15 cellular contexts compared by ENCODE assay signal in the genomic region with DNA sequence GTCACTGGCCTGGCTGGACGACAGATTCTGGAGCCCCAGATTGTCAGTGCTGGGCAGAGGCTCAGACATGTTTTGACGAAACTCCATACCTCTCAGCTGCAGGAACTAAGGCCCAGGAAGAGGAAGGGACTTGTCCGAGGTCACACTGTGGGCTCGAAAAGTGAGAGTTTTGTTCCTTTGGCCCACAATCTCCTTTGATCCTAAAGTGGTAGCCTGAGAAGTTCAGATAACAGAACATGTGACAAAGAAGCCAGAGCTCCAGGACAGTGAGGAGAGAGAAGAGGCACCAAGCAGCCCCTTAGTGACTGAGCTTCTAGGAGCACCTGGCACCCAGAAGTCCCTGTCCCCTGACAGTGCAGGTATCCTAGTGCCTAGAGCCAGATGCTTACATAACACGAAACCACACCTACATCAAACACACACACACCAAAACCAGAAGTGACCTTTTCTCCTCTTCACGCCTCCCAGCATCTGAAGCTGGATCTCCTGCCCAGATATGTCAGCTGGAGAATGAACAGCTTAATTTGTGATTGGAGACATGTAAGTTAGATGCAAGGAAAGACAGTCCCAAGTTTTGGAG.
DNase-seq lines count a peak whose midpoint lies in the region; ATAC-seq, FAIRE-seq and TF ChIP-seq lines count a peak whose summit lies in the region.
"Had no signal": no experiment of that assay in that cellular context is flagged by ENCODE, and none has a peak within 500 bp of the region (broad histone marks: within the 10 kb centered on the region; RNA-seq: fewer than 3 reads in every experiment).

No MANE protein-coding gene starts in this region.

- H3K4me3 Mint-ChIP-seq in activated naive CD4-positive, alpha-beta T cell treated with anti-CD3 and anti-CD28 coated beads for 36 hours, result no peak overlapping the region
- H3K4me3 Mint-ChIP-seq: activated naive CD4-positive, alpha-beta T cell treated with anti-CD3 and anti-CD28 coated beads, Interleukin-2, amount 50 U/mL, for 24 hours had no signal

- H3K36me3 Mint-ChIP-seq in activated naive CD4-positive, alpha-beta T cell treated with anti-CD3 and anti-CD28 coated beads for 36 hours (ENCODE audit: low read depth), result no peaks in the 10 kb centered on the region
- H3K36me3 Mint-ChIP-seq: activated naive CD4-positive, alpha-beta T cell treated with anti-CD3 and anti-CD28 coated beads, Interleukin-2, amount 50 U/mL, for 24 hours had no signal

- no peak for ATAC-seq in lung (ENCODE audit: insufficient read depth, low FRiP score)

- peak; percentile 7 for DNase-seq in activated naive CD4-positive, alpha-beta T cell treated with anti-CD3 and anti-CD28 coated beads for 36 hours
- DNase-seq in activated naive CD4-positive, alpha-beta T cell treated with Interleukin-2 at 50 U/mL for 16 hours, result no peak
- DNase-seq in bronchial epithelial cell (ENCODE audit: low read depth), result peak; percentile 38
- DNase-seq in lung (ENCODE audit: low spot score), result no peak
- DNase-seq in vagina (ENCODE audit: extremely low spot score in 2 of 2), result no peak
- DNase-seq in adrenal gland, result no peak
- DNase-seq in stimulated activated CD4-positive, alpha-beta T cell treated with anti-CD3 and anti-CD28 coated beads, Interleukin-12 subunit alpha, Interleukin-12 subunit beta, amount 100 ng/mL, for 4 hours, result no peak
- no peak for DNase-seq in activated CD4-positive, alpha-beta T cell treated with anti-CD3 and anti-CD28 coated beads, Interleukin-2, amount 50 U/mL, for 1 hour
- DNase-seq: NCI-H1436 treated with DMSO at 0.1 percent for 48 hours, NCI-H526 treated with DMSO at 0.1 percent for 48 hours, SIG-M5 had no signal

- no peak for FAIRE-seq in bronchial epithelial cell (lab: Jason Lieb, UNC)
- FAIRE-seq: TTC549 had no signal

- H3K9me3 ChIP-seq in lung (ENCODE audit: control insufficient read depth in 2 of 2, insufficient read depth in 1 of 2, low read length in 1 of 2), result no peaks in the 10 kb centered on the region
- no peaks in the 10 kb centered on the region for H3K9me3 ChIP-seq in vagina
- H3K9me3 ChIP-seq in adrenal gland (replicated peaks in 1 of 3), result no peaks in the 10 kb centered on the region
- H3K9me3 ChIP-seq: prostate gland had no signal

- intact Hi-C loops in activated naive CD4-positive, alpha-beta T cell treated with anti-CD3 and anti-CD28 coated beads for 36 hours (cut with micrococcal nuclease), result no loop called here
- intact Hi-C loops in vagina (cut with DNase I), result no loop called here
- intact Hi-C loops in adrenal gland (cut with DNase I), result no loop called here

- 51 to 52% methylated on average over 6 of the region's 6 CpGs for WGBS in lung, 2 donors
- 59 to 70% (median 65%) methylated on average over 5 to 6 of the region's 6 CpGs for whole genome bisulfite sequencing in adrenal gland, 4 donors

- H3K4me1 ChIP-seq in lung (ENCODE audit: control insufficient read depth in 2 of 2, insufficient read depth in 2 of 2, low read length in 2 of 2) (peaks cover 0 to 13% of the 10 kb centered on the region in 2 donors), vagina (peaks cover 23% of the 10 kb centered on the region), adrenal gland (replicated peaks in 1 of 2) (no peaks in the 10 kb centered on the region)
- H3K4me1 ChIP-seq: prostate gland had no signal

- no peaks in the 10 kb centered on the region for H3K4me1 Mint-ChIP-seq in activated naive CD4-positive, alpha-beta T cell treated with anti-CD3 and anti-CD28 coated beads for 36 hours (ENCODE audit: low read depth)
- H3K4me1 Mint-ChIP-seq: activated naive CD4-positive, alpha-beta T cell treated with anti-CD3 and anti-CD28 coated beads, Interleukin-2, amount 50 U/mL, for 24 hours had no signal

- TF ChIP-seq POLR2A in vagina (IDR thresholded peaks at IDR 0.05), result no peak
- no peak for TF ChIP-seq POLR2A in adrenal gland (IDR thresholded peaks at IDR 0.05)

- H3K27me3 ChIP-seq in bronchial epithelial cell (ENCODE audit: control insufficient read depth, insufficient read depth, low read length) (no peaks in the 10 kb centered on the region), lung (ENCODE audit: control insufficient read depth, insufficient read depth) (no peaks in the 10 kb centered on the region), vagina (no peaks in the 10 kb centered on the region), adrenal gland (no peaks in the 10 kb centered on the region)

- no peaks in the 10 kb centered on the region for H3K9me3 Mint-ChIP-seq in activated naive CD4-positive, alpha-beta T cell treated with anti-CD3 and anti-CD28 coated beads for 36 hours
- H3K9me3 Mint-ChIP-seq: activated naive CD4-positive, alpha-beta T cell treated with anti-CD3 and anti-CD28 coated beads, Interleukin-2, amount 50 U/mL, for 24 hours had no signal

- no peak overlapping the region for H3K27ac Mint-ChIP-seq in activated naive CD4-positive, alpha-beta T cell treated with anti-CD3 and anti-CD28 coated beads for 36 hours
- H3K27ac Mint-ChIP-seq: activated naive CD4-positive, alpha-beta T cell treated with anti-CD3 and anti-CD28 coated beads, Interleukin-2, amount 50 U/mL, for 24 hours had no signal

- H3K4me3 ChIP-seq in bronchial epithelial cell (ENCODE audit: low read depth, low read length) (no peak overlapping the region), lung (peak overlapping the region; percentile 15), vagina (no peak overlapping the region), adrenal gland (no peak overlapping the region)
- H3K4me3 ChIP-seq: prostate gland had no signal

- peaks cover 3% of the 10 kb centered on the region for H3K27me3 Mint-ChIP-seq in activated naive CD4-positive, alpha-beta T cell treated with anti-CD3 and anti-CD28 coated beads for 36 hours (ENCODE audit: low read depth)

- CTCF ChIA-PET in activated naive CD4-positive, alpha-beta T cell treated with anti-CD3 and anti-CD28 coated beads for 36 hours (lab: Charles Lee), result interaction anchor here (0.5 to 0.7 kb wide), 2 partner anchors 42 to 182 kb away, joined by 3 read pairs; no protein-coding TSS in a partner anchor

- H3K27ac ChIP-seq in lung (ENCODE audit: low read depth in 1 of 2, low read length in 1 of 2), result peak overlapping the region in 1 of 2 donors; percentile 94
- H3K27ac ChIP-seq in vagina, result peak overlapping the region; percentile 3
- H3K27ac ChIP-seq in adrenal gland, result no peak overlapping the region
- H3K27ac ChIP-seq: 22Rv1, prostate gland had no signal

- H3K36me3 ChIP-seq in bronchial epithelial cell (ENCODE audit: control insufficient read depth, insufficient read depth, low read length), result no peaks in the 10 kb centered on the region
- no peaks in the 10 kb centered on the region for H3K36me3 ChIP-seq in lung (ENCODE audit: control insufficient read depth in 2 of 2, insufficient read depth in 2 of 2, low read length in 2 of 2)
- no peaks in the 10 kb centered on the region for H3K36me3 ChIP-seq in vagina
- no peaks in the 10 kb centered on the region for H3K36me3 ChIP-seq in adrenal gland (replicated peaks in 1 of 2)
- H3K36me3 ChIP-seq: prostate gland had no signal

- TF ChIP-seq CTCF in bronchial epithelial cell (IDR thresholded peaks at IDR 0.05; ENCODE audit: insufficient read depth, low read length, severe bottlenecking), result no peak
- no peak for TF ChIP-seq CTCF in lung (IDR thresholded peaks at IDR 0.05; ENCODE audit: control extremely low read depth, extremely low read depth)
- no peak for TF ChIP-seq CTCF in vagina (IDR thresholded peaks at IDR 0.05)
- no peak for TF ChIP-seq CTCF in adrenal gland (IDR thresholded peaks at IDR 0.05)

Comparison
In these comparisons a context has a peak if more than half of its experiments do, and no peak if none do; other contexts are left out.
1. DNase-seq: peak in activated naive CD4-positive, alpha-beta T cell treated with anti-CD3 and anti-CD28 coated beads for 36 hours (single experiment) and bronchial epithelial cell (single experiment); none in activated naive CD4-positive, alpha-beta T cell treated with Interleukin-2 at 50 U/mL for 16 hours (single experiment), lung (single experiment), vagina (0 of 2), adrenal gland (0 of 7), stimulated activated CD4-positive, alpha-beta T cell treated with anti-CD3 and anti-CD28 coated beads, Interleukin-12 subunit alpha, Interleukin-12 subunit beta, amount 100 ng/mL, for 4 hours (single experiment) and activated CD4-positive, alpha-beta T cell treated with anti-CD3 and anti-CD28 coated beads, Interleukin-2, amount 50 U/mL, for 1 hour (single experiment).